Comparison of ENCODE assay signal across 1 cellular context in genomic region chr9:74777136-74777879, GRCh38.
TF ChIP-seq lines count a peak whose summit lies in the region.

No MANE protein-coding gene starts in this region.

TF ChIP-seq in GM23338, 12 proteins besides CTCF, POLR2A, EP300 and RAD21 (continued from another document):
- TF ChIP-seq NANOG (IDR thresholded peaks at IDR 0.05; ENCODE audit: borderline replicate concordance) (no peak), ZNF331 (CRISPR knock-in tag; IDR thresholded peaks at IDR 0.05; ENCODE audit: low read depth) (no peak)
